ENCODE assay signal across 17 cellular contexts in the genomic region with DNA sequence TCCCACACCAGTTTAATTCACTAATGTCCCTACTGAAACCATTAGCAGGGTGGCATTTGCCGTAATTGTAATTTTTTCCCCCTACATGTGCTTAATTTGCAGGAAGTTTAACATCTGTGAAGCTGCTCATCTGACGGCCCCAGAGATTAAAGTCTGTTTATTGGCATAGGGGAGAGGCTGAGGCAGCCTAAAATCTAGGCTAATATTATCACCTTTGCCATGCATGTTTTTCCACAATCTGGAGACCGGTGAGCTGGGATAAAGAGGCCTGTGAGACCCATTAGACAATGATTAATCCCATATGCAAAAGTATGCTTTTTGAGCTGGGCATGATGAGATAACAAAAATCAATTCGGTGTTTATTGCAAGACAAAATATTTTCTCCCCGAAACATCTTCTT.
"Had no signal": no experiment of that assay in that cellular context is flagged by ENCODE, and none has a peak within 500 bp of the region (broad histone marks: within the 10 kb centered on the region; RNA-seq: fewer than 3 reads in every experiment).

No MANE protein-coding gene starts in this region.

- H3K27me3 ChIP-seq: brain microvascular endothelial cell, right atrium auricular region, spleen, thyroid gland, upper lobe of right lung had no signal

- H3K4me3 ChIP-seq: left ventricle myocardium inferior, psoas muscle, right atrium auricular region, spleen, thyroid gland, upper lobe of right lung had no signal

- H3K27ac ChIP-seq: brain microvascular endothelial cell, left ventricle myocardium inferior, psoas muscle, right atrium auricular region, spleen, thyroid gland, upper lobe of right lung had no signal

- DNase-seq: activated T-cell treated with anti-CD3 and anti-CD28 coated beads, Interleukin-2, amount 50 U/mL, for 1 hour; aorta; brain microvascular endothelial cell; caudate nucleus; dermis blood vessel endothelial cell; effector memory CD4-positive, alpha-beta T cell; hippocampal formation; left ventricle myocardium inferior; mammary epithelial cell; naive thymus-derived CD8-positive, alpha-beta T cell; psoas muscle; spleen; stimulated activated CD4-positive, alpha-beta T cell treated with anti-CD3 and anti-CD28 coated beads, Interleukin-4, amount 100 ng/mL, for 4 hours; substantia nigra; thyroid gland; upper lobe of right lung had no signal

- H3K9me3 ChIP-seq: left ventricle myocardium inferior, psoas muscle, right atrium auricular region, spleen, thyroid gland, upper lobe of right lung had no signal

- H3K36me3 ChIP-seq: brain microvascular endothelial cell, left ventricle myocardium inferior, right atrium auricular region, spleen, thyroid gland, upper lobe of right lung had no signal

- H3K4me1 ChIP-seq: left ventricle myocardium inferior, psoas muscle, right atrium auricular region, spleen, thyroid gland, upper lobe of right lung had no signal
